In genomic region chr2:158663796-158664195, GRCh38 we compare ENCODE assay signal across 4 cellular contexts.
"Had no signal": no experiment of that assay in that cellular context is flagged by ENCODE, and none has a peak within 500 bp of the region (broad histone marks: within the 10 kb centered on the region; RNA-seq: fewer than 3 reads in every experiment).

No MANE protein-coding gene starts in this region.

- H3K4me3 ChIP-seq: GM23338 had no signal

- ATAC-seq: GM23338 had no signal

- H3K4me3 Mint-ChIP-seq: GM23338, H9 had no signal

- H3K9me3 Mint-ChIP-seq: GM23338, H9 had no signal

- H3K27ac Mint-ChIP-seq: GM23338, H9 had no signal

- H3K4me1 Mint-ChIP-seq: GM23338, H9 had no signal

- DNase-seq: H9, HCEC 1CT, IMR-90 had no signal
